Comparison of ENCODE assay signal across 8 cellular contexts in genomic region chr13:45280751-45281634, GRCh38. TPM values are rescaled to one million over a fixed set of nuclear protein-coding genes. Genes with fewer than 3 reads are reported as not detected.
A peak's percentile ranks its signal among the peaks of the same experiment; 100 is the strongest.
DNase-seq lines count a peak whose midpoint lies in the region; ATAC-seq and TF ChIP-seq lines count a peak whose summit lies in the region.

No MANE protein-coding gene starts in this region.

- no peaks in the 10 kb centered on the region for H3K36me3 ChIP-seq in A673 (ENCODE audit: insufficient read depth, low read length, poor library complexity, severe bottlenecking)
- 0 out of 2 replicates have a peak, but pooled peaks cover 10% of the 10 kb centered on the region for H3K36me3 ChIP-seq in PC-3 (ENCODE audit: low read depth, low read length)
- peaks cover 0 to 2% of the 10 kb centered on the region in 2 donors for H3K36me3 ChIP-seq in aorta (ENCODE audit: control insufficient read depth in 1 of 2, insufficient read depth in 2 of 2, low read length in 1 of 2)

- no peaks in the 10 kb centered on the region for H3K27me3 ChIP-seq in A673 (replicated peaks; ENCODE audit: insufficient read depth, low read depth, low read length, poor library complexity)
- H3K27me3 ChIP-seq in PC-3 (ENCODE audit: low read length), result no peaks in the 10 kb centered on the region
- H3K27me3 ChIP-seq in aorta (ENCODE audit: control insufficient read depth in 1 of 2, insufficient read depth in 2 of 2, low read length in 1 of 2), result no peaks in the 10 kb centered on the region

- CTCF ChIA-PET in A673 (lab: Charles Lee), result interaction anchor here (0.9 to 2.5 kb wide), 4 partner anchors 74 to 308 kb away, joined by 3 to 56 read pairs (median 4); no protein-coding TSS in a partner anchor
- CTCF ChIA-PET in PC-3 (lab: Charles Lee), result interaction anchor here (0.5 to 1.5 kb wide), 4 partner anchors 25 to 234 kb away, joined by 3 to 23 read pairs (median 4); no protein-coding TSS in a partner anchor

- BruUV-seq in A673 (replicated peaks; lab: Mats Ljungman, UMichigan) (no TSS peak), PC-3 (replicated peaks; lab: Mats Ljungman, UMichigan) (no TSS peak)

- H3K4me1 ChIP-seq in A673 (ENCODE audit: insufficient read depth, low read length, poor library complexity, severe bottlenecking) (peaks cover 4% of the 10 kb centered on the region), PC-3 (ENCODE audit: insufficient read depth, low read length) (peaks cover 10% of the 10 kb centered on the region; the same call in 1 of the 2 replicates), aorta (ENCODE audit: control insufficient read depth in 1 of 2, insufficient read depth in 2 of 2, low read length in 2 of 2) (no peaks in the 10 kb centered on the region)

- H3K4me3 ChIP-seq in A673 (ENCODE audit: low read depth, low read length, poor library complexity, severe bottlenecking) (no peak overlapping the region), PC-3 (ENCODE audit: low read length) (no peak overlapping the region), aorta (ENCODE audit: low read length in 2 of 2) (no peak overlapping the region)

- H4K20me1 ChIP-seq in PC-3 (ENCODE audit: low read length), result no peaks in the 10 kb centered on the region

- TF ChIP-seq CTCF in A673 (conservative IDR thresholded peaks at IDR 0.05; ENCODE audit: low read depth, low read length) (peak; percentile 84), GM13976 (IDR thresholded peaks at IDR 0.05; ENCODE audit: borderline replicate concordance, control extremely low read depth, extremely low read depth, insufficient read depth, missing control alignments) (peak; percentile 69), PC-3 (conservative IDR thresholded peaks at IDR 0.05; ENCODE audit: low read depth, low read length) (peak; percentile 87)

- H3K4me1 Mint-ChIP-seq in activated T-helper 2 cell treated with anti-CD3 and anti-CD28 coated beads, Interferon-gamma antibody, Interleukin-2, Interleukin-4, amounts not matched to agents 10 μg/mL and 5 μg/mL and 100 μg/mL, durations not matched to agents 14 hours and 24 hours and 36 hours (ENCODE audit: low read depth), result no peaks in the 10 kb centered on the region

- ATAC-seq in PC-3 (peak; percentile 99), aorta (ENCODE audit: low FRiP score) (peak; percentile 74)

- intact Hi-C loops in A673 (cut with micrococcal nuclease; ENCODE audit: unreplicated experiment), result loop anchor here (1.0 kb wide), 2 partner anchors 87 to 234 kb away; no protein-coding TSS in a partner anchor
- intact Hi-C loops in PC-3 (cut with micrococcal nuclease), result loop anchor here (1.0 to 10.0 kb wide), 4 partner anchors 89 to 234 kb away; partner anchors contain the start of gene GTF2F2
- intact Hi-C loops in activated T-helper 2 cell treated with anti-CD3 and anti-CD28 coated beads, Interferon-gamma antibody, Interleukin-2, Interleukin-4, amounts not matched to agents 10 μg/mL and 5 μg/mL and 100 μg/mL, durations not matched to agents 14 hours and 24 hours and 36 hours (cut with micrococcal nuclease), result loop anchor here (1.0 kb wide), 1 partner anchor 234 kb away; no protein-coding TSS in a partner anchor
- intact Hi-C loops in posterior cingulate gyrus (cut with DNase I), result loop anchor here (1.0 to 2.0 kb wide), 2 partner anchors 86 to 234 kb away; no protein-coding TSS in a partner anchor
- intact Hi-C loops in aorta (cut with DNase I), result loop anchor here (2.0 to 5.0 kb wide), 2 partner anchors 89 to 234 kb away; no protein-coding TSS in a partner anchor

- H3K4me2 ChIP-seq in PC-3 (ENCODE audit: low read length), result peak overlapping the region; percentile 34

- no peak overlapping the region for H3K4me3 Mint-ChIP-seq in activated T-helper 2 cell treated with anti-CD3 and anti-CD28 coated beads, Interferon-gamma antibody, Interleukin-2, Interleukin-4, amounts not matched to agents 10 μg/mL and 5 μg/mL and 100 μg/mL, durations not matched to agents 14 hours and 24 hours and 36 hours (ENCODE audit: low read depth)

- H3K27me3 Mint-ChIP-seq in activated T-helper 2 cell treated with anti-CD3 and anti-CD28 coated beads, Interferon-gamma antibody, Interleukin-2, Interleukin-4, amounts not matched to agents 10 μg/mL and 5 μg/mL and 100 μg/mL, durations not matched to agents 14 hours and 24 hours and 36 hours (ENCODE audit: low read depth), result no peaks in the 10 kb centered on the region

- DNase-seq in A673 (ENCODE audit: low spot score) (peak; percentile 79), GM13976 (ENCODE audit: low spot score) (peak; percentile 79), HPDE6-E6E7 (ENCODE audit: extremely low spot score) (peak; percentile 67), PC-3 (peak; percentile 83), germinal center (ENCODE audit: low spot score) (peak; percentile 69), posterior cingulate gyrus (peak; percentile 70 to 98 (median 88)), aorta (peak; percentile 71 to 83)
- peak; percentile 11 for DNase-seq in activated T-helper 2 cell treated with anti-CD3 and anti-CD28 coated beads, Interferon-gamma antibody, Interleukin-2, Interleukin-4, amounts not matched to agents 10 μg/mL and 5 μg/mL and 100 μg/mL, durations not matched to agents 14 hours and 24 hours and 36 hours (ENCODE audit: low spot score)

- H3K9me2 ChIP-seq in PC-3 (replicated peaks; ENCODE audit: low read length), result no peaks in the 10 kb centered on the region

- H2AFZ ChIP-seq in PC-3 (ENCODE audit: low read length), result no peak overlapping the region

- 30 to 35% methylated on average over 7 of the region's 7 CpGs for WGBS in aorta, 2 donors

- peaks cover 7% of the 10 kb centered on the region for H3K9me3 Mint-ChIP-seq in activated T-helper 2 cell treated with anti-CD3 and anti-CD28 coated beads, Interferon-gamma antibody, Interleukin-2, Interleukin-4, amounts not matched to agents 10 μg/mL and 5 μg/mL and 100 μg/mL, durations not matched to agents 14 hours and 24 hours and 36 hours

- POLR2A ChIA-PET in A673 (lab: Charles Lee; ENCODE audit: low non-redundant PET), result no interaction called here
- POLR2A ChIA-PET in PC-3 (lab: Charles Lee; ENCODE audit: unreplicated experiment), result interaction anchor here (0.6 kb wide), 2 partner anchors 119 to 163 kb away, joined by 3 to 5 read pairs; no protein-coding TSS in a partner anchor

- no peaks in the 10 kb centered on the region for H3F3A ChIP-seq in PC-3 (ENCODE audit: low read length, unreplicated experiment)

- no peaks in the 10 kb centered on the region for H3K79me2 ChIP-seq in PC-3 (ENCODE audit: low read length)

- in situ Hi-C loops in GM13976 (cut with MboI; ENCODE audit: low sequenced_read_pairs, unreplicated experiment), result loop anchor here (25.0 kb wide), 1 partner anchor 819 kb away; no protein-coding TSS in a partner anchor

- no peak overlapping the region for H3K9ac ChIP-seq in PC-3 (ENCODE audit: low read length)

- H3K36me3 Mint-ChIP-seq in activated T-helper 2 cell treated with anti-CD3 and anti-CD28 coated beads, Interferon-gamma antibody, Interleukin-2, Interleukin-4, amounts not matched to agents 10 μg/mL and 5 μg/mL and 100 μg/mL, durations not matched to agents 14 hours and 24 hours and 36 hours (ENCODE audit: low read depth), result peaks cover 20% of the 10 kb centered on the region

- H3K27ac ChIP-seq in A673 (ENCODE audit: low read depth, low read length, poor library complexity, severe bottlenecking) (no peak overlapping the region), PC-3 (ENCODE audit: low read length) (no peak overlapping the region), aorta (ENCODE audit: low read depth in 1 of 2, low read length in 2 of 2) (no peak overlapping the region)

- H3K9me3 ChIP-seq in A673 (ENCODE audit: low read depth, low read length, poor library complexity, severe bottlenecking) (no peaks in the 10 kb centered on the region), PC-3 (ENCODE audit: low read length) (no peaks in the 10 kb centered on the region), aorta (ENCODE audit: control insufficient read depth, low read length) (no peaks in the 10 kb centered on the region)

- no peak overlapping the region for H3K27ac Mint-ChIP-seq in activated T-helper 2 cell treated with anti-CD3 and anti-CD28 coated beads, Interferon-gamma antibody, Interleukin-2, Interleukin-4, amounts not matched to agents 10 μg/mL and 5 μg/mL and 100 μg/mL, durations not matched to agents 14 hours and 24 hours and 36 hours

RNA-seq across cellular contexts. Expression of gene TPT1, which starts 60.0 kb away (rescaled TPM):
- 1,957 and 1,963 TPM in 2 replicates for total RNA-seq in A673 (2021)
- 948 and 982 TPM in 2 replicates for total RNA-seq in PC-3 (2014; rRNA removed)
- total RNA-seq in activated T-helper 2 cell treated with anti-CD3 and anti-CD28 coated beads, Interferon-gamma antibody, Interleukin-2, Interleukin-4, amounts not matched to agents 10 μg/mL and 5 μg/mL and 100 μg/mL, durations not matched to agents 14 hours and 24 hours and 36 hours, result 2,606 and 2,653 TPM in 2 replicates
- 1,000 to 10,000 TPM; 3,196 to 4,441 TPM for total RNA-seq in aorta
- over 10,000 TPM in 1 of 2 donors, 1,000 to 10,000 TPM in 1; 5,995 to 18,191 TPM for polyA plus RNA-seq in aorta

Comparison
In these comparisons a context has a peak if more than half of its experiments do, and no peak if none do; other contexts are left out.
1. DNase-seq: peak in every context shown above with its lines; median percentile 88 in posterior cingulate gyrus; 83 in PC-3; 79 in A673; 79 in GM13976; 77 in aorta; 69 in germinal center; 67 in HPDE6-E6E7; 11 in activated T-helper 2 cell treated with anti-CD3 and anti-CD28 coated beads, Interferon-gamma antibody, Interleukin-2, Interleukin-4, amounts not matched to agents 10 μg/mL and 5 μg/mL and 100 μg/mL, durations not matched to agents 14 hours and 24 hours and 36 hours.